ENCODE assay signal across 15 cellular contexts in genomic region chr1:208069908-208070307, GRCh38.
DNase-seq lines count a peak whose midpoint lies in the region; ATAC-seq and TF ChIP-seq lines count a peak whose summit lies in the region.
"Had no signal": no experiment of that assay in that cellular context is flagged by ENCODE, and none has a peak within 500 bp of the region (broad histone marks: within the 10 kb centered on the region; RNA-seq: fewer than 3 reads in every experiment).

No MANE protein-coding gene starts in this region.

- no peak overlapping the region for H2BK120ac ChIP-seq in H9 (ENCODE audit: low read depth, low read length, poor library complexity, severe bottlenecking)

- H3K79me2 ChIP-seq in H9 (ENCODE audit: insufficient read depth, low read length), result no peaks in the 10 kb centered on the region

- no peak for TF ChIP-seq CTCF in H9 (conservative IDR thresholded peaks at IDR 0.05)
- TF ChIP-seq CTCF in endodermal cell (conservative IDR thresholded peaks at IDR 0.05), result no peak

- H3K9ac ChIP-seq in H9 (ENCODE audit: extremely low read depth, insufficient read length, low read length) (no peak overlapping the region), endodermal cell (ENCODE audit: extremely low read depth, low read length, poor library complexity, severe bottlenecking) (no peak overlapping the region)

- H3K4me1 Mint-ChIP-seq in H9, result peaks cover 2 to 3% of the 10 kb centered on the region in 2 experiments; a peak in 1 of 4 replicates
- H3K4me1 Mint-ChIP-seq in endodermal cell, result peaks cover 36% of the 10 kb centered on the region
- H3K4me1 Mint-ChIP-seq in stimulated activated naive B cell treated with anti-CD40 and anti-IgM and Interleukin-4, amounts not matched to agents 10 μg/mL and 1 μg/mL and 100 μg/mL, for 72 hours, result peaks cover 7 to 11% of the 10 kb centered on the region in 2 donors

- H3K18ac ChIP-seq in H9 (ENCODE audit: insufficient read length, low read depth, low read length), result no peak overlapping the region

- H3K27me3 ChIP-seq in H9 (ENCODE audit: insufficient read depth, low read length) (no peaks in the 10 kb centered on the region), endodermal cell (ENCODE audit: control insufficient read depth, insufficient read depth, low read length, poor library complexity, severe bottlenecking) (no peaks in the 10 kb centered on the region), MG63 (no peaks in the 10 kb centered on the region)

- no peak overlapping the region for H3K56ac ChIP-seq in H9 (ENCODE audit: insufficient read length, low read depth, low read length)

- H3K27me3 Mint-ChIP-seq in H9 (ENCODE audit: low read depth) (peaks cover 3% of the 10 kb centered on the region), endodermal cell (ENCODE audit: insufficient read depth) (no peaks in the 10 kb centered on the region)
- no peaks in the 10 kb centered on the region for H3K27me3 Mint-ChIP-seq in stimulated activated naive B cell treated with anti-CD40 and anti-IgM and Interleukin-4, amounts not matched to agents 10 μg/mL and 1 μg/mL and 100 μg/mL, for 72 hours

- no peak overlapping the region for H2BK12ac ChIP-seq in H9 (ENCODE audit: insufficient read length, low read depth, low read length)

- no peaks in the 10 kb centered on the region for H4K20me1 ChIP-seq in H9 (ENCODE audit: control insufficient read depth, insufficient read depth, insufficient read length)

- H3K36me3 ChIP-seq in endodermal cell (ENCODE audit: control insufficient read depth, insufficient read depth, low read length) (peaks cover 94% of the 10 kb centered on the region), MG63 (no peaks in the 10 kb centered on the region)

- H3K4me3 Mint-ChIP-seq in H9, result no peak overlapping the region
- no peak overlapping the region for H3K4me3 Mint-ChIP-seq in endodermal cell
- no peak overlapping the region for H3K4me3 Mint-ChIP-seq in stimulated activated naive B cell treated with anti-CD40 and anti-IgM and Interleukin-4, amounts not matched to agents 10 μg/mL and 1 μg/mL and 100 μg/mL, for 72 hours

- H3K23ac ChIP-seq in H9 (ENCODE audit: insufficient read length, low read depth, low read length), result no peak overlapping the region

- no peak overlapping the region for H2BK15ac ChIP-seq in H9 (ENCODE audit: low read depth, low read length)

- no peak overlapping the region for H4K5ac ChIP-seq in H9 (ENCODE audit: insufficient read length, low read depth, low read length)

- H2AFZ ChIP-seq in H9 (ENCODE audit: low read length), result no peak overlapping the region

- no peak overlapping the region for H4K91ac ChIP-seq in H9 (ENCODE audit: insufficient read length, low read depth, low read length)

- H3K4me3 ChIP-seq in endodermal cell (ENCODE audit: low read length), result no peak overlapping the region
- no peak overlapping the region for H3K4me3 ChIP-seq in MG63

- 0 out of 2 replicates have a peak overlapping the region, but pooled peaks have one; percentile 57 for H3K14ac ChIP-seq in H9 (ENCODE audit: insufficient read depth, low read length)

- no peak overlapping the region for H2AK5ac ChIP-seq in H9 (ENCODE audit: insufficient read length, low read length)

- no peaks in the 10 kb centered on the region for H3K4me1 ChIP-seq in H9 (ENCODE audit: insufficient read depth, low read length)
- peaks cover 27% of the 10 kb centered on the region for H3K4me1 ChIP-seq in endodermal cell (ENCODE audit: control insufficient read depth, insufficient read depth, low read length)

- H3K9me3 Mint-ChIP-seq in H9 (no peaks in the 10 kb centered on the region; a peak in 1 of 5 replicates), endodermal cell (peaks cover 7% of the 10 kb centered on the region)
- no peaks in the 10 kb centered on the region for H3K9me3 Mint-ChIP-seq in stimulated activated naive B cell treated with anti-CD40 and anti-IgM and Interleukin-4, amounts not matched to agents 10 μg/mL and 1 μg/mL and 100 μg/mL, for 72 hours
- H3K9me3 Mint-ChIP-seq: CD14-positive monocyte had no signal

- no peaks in the 10 kb centered on the region for H3K23me2 ChIP-seq in H9 (ENCODE audit: insufficient read length, low read depth, low read length, poor library complexity, severe bottlenecking)

- no peak overlapping the region for H3K4me2 ChIP-seq in H9 (ENCODE audit: insufficient read depth, insufficient read length, low read length)

- no peaks in the 10 kb centered on the region for H3K79me1 ChIP-seq in H9 (ENCODE audit: insufficient read depth, low read depth, low read length, poor library complexity, severe bottlenecking)

- H2BK5ac ChIP-seq in H9 (ENCODE audit: insufficient read length, low read length), result no peak overlapping the region

- H3K36me3 Mint-ChIP-seq in H9 (ENCODE audit: insufficient read depth in 1 of 3, low read depth in 3 of 3) (no peaks in the 10 kb centered on the region), endodermal cell (ENCODE audit: low read depth) (peaks cover 58% of the 10 kb centered on the region)
- H3K36me3 Mint-ChIP-seq in stimulated activated naive B cell treated with anti-CD40 and anti-IgM and Interleukin-4, amounts not matched to agents 10 μg/mL and 1 μg/mL and 100 μg/mL, for 72 hours, result no peaks in the 10 kb centered on the region
- H3K36me3 Mint-ChIP-seq: CD14-positive monocyte had no signal

- H3T11ph ChIP-seq in H9 (ENCODE audit: low read length), result no peak overlapping the region

- no peak overlapping the region for H3K4ac ChIP-seq in H9 (ENCODE audit: low read depth, low read length)

- H3K27ac ChIP-seq in H9 (ENCODE audit: insufficient read length, low read depth, low read length), result no peak overlapping the region
- H3K27ac ChIP-seq in endodermal cell (ENCODE audit: low read depth, low read length), result no peak overlapping the region
- H3K27ac ChIP-seq: HL-60 had no signal

- H3K9me3 ChIP-seq in H9 (ENCODE audit: control insufficient read depth, low read depth, low read length) (no peaks in the 10 kb centered on the region), endodermal cell (ENCODE audit: control insufficient read depth, low read length) (no peaks in the 10 kb centered on the region), MG63 (no peaks in the 10 kb centered on the region)

- no CpG with 5 or more reads among the region's 4 CpGs for WGBS in H9 (ENCODE audit: extremely low coverage, insufficient read length, low lambda C conversion rate)
- 83 to 89% methylated on average over 3 to 4 of the region's 4 CpGs for WGBS in endodermal cell (ENCODE audit: insufficient coverage in 1 of 2, insufficient read length in 1 of 2), 2 experiments

- H4K8ac ChIP-seq in H9 (replicated peaks; ENCODE audit: insufficient read length, low read depth, low read length), result no peak overlapping the region

- H2BK20ac ChIP-seq in H9 (ENCODE audit: low read depth, low read length, poor library complexity, severe bottlenecking), result no peak overlapping the region

- no peak overlapping the region; a peak in 1 of 7 replicates for H3K27ac Mint-ChIP-seq in H9
- peak overlapping the region; percentile 55 for H3K27ac Mint-ChIP-seq in endodermal cell
- H3K27ac Mint-ChIP-seq in stimulated activated naive B cell treated with anti-CD40 and anti-IgM and Interleukin-4, amounts not matched to agents 10 μg/mL and 1 μg/mL and 100 μg/mL, for 72 hours, result peak overlapping the region; percentile 20

- no peak for ATAC-seq in stimulated activated naive B cell treated with anti-CD40 and anti-IgM and Interleukin-4, amounts not matched to agents 10 μg/mL and 1 μg/mL and 100 μg/mL, for 72 hours (replicated peaks)
- ATAC-seq in HG03280 (IDR thresholded peaks at IDR 0.05; ENCODE audit: unreplicated experiment), result no peak
- ATAC-seq in HG03108 (IDR thresholded peaks at IDR 0.05; ENCODE audit: unreplicated experiment), result no peak
- ATAC-seq: HepG2, PC-3 had no signal

- DNase-seq in H9 (no peak), NCI-H69 (lab: John Stamatoyannopoulos, UW) (peak; percentile 48), endodermal cell (no peak), MG63 (no peak)
- no peak for DNase-seq in stimulated activated naive B cell treated with anti-CD40 and anti-IgM and Interleukin-4, amounts not matched to agents 10 μg/mL and 1 μg/mL and 100 μg/mL, for 72 hours
- DNase-seq: KBM-7, NCI-H446 treated with DMSO at 0.1 percent for 48 hours, NCI-H526 treated with DMSO at 0.1 percent for 48 hours, PC-3, Right ventricle myocardium superior had no signal

Comparison
In these comparisons a context has a peak if more than half of its experiments do, and no peak if none do; other contexts are left out.
1. H3K27ac Mint-ChIP-seq: peak in endodermal cell (single experiment) and stimulated activated naive B cell treated with anti-CD40 and anti-IgM and Interleukin-4, amounts not matched to agents 10 μg/mL and 1 μg/mL and 100 μg/mL, for 72 hours (single experiment); none in H9 (0 of 3).